In the genomic region with DNA sequence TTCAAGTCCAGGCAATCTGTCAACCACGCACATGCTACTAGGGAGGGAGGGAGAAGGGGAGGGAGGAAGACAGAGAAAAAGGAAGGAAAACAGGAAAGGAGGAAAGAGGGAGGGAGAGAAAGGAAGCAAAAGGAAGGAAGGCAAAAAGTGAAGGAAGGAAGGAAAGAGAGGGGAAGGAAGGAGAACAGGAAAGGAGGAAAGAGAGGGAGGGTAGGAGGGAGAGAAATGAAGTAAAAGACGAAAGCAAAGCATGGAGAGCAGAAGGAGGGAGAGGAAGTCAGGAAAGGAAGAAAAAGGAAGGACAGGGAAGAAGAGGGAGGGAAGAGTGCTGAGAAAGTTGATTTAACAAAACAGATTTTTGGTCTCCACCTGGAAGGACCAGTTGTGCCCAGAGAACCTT, we compare ENCODE assay signal across 25 cellular contexts. TPM values are rescaled to one million over a fixed set of nuclear protein-coding genes. Genes with fewer than 3 reads are reported as not detected.
A peak's percentile ranks its signal among the peaks of the same experiment; 100 is the strongest.
DNase-seq lines count a peak whose midpoint lies in the region; ATAC-seq, FAIRE-seq and TF ChIP-seq lines count a peak whose summit lies in the region.
"Had no signal": no experiment of that assay in that cellular context is flagged by ENCODE, and none has a peak within 500 bp of the region (broad histone marks: within the 10 kb centered on the region; RNA-seq: fewer than 3 reads in every experiment).

No MANE protein-coding gene starts in this region.

- peak overlapping the region; percentile 42 for H3K4me3 Mint-ChIP-seq in T-helper 1 cell treated with Interleukin-12 subunit alpha and Interleukin-12 subunit beta and Interleukin-4 antibody, amounts not matched to agents 30 μg/mL and 1 μg/mL, for 36 hours
- H3K4me3 Mint-ChIP-seq in Calu3 (ENCODE audit: low read depth, unreplicated experiment) (no peak overlapping the region), memory B cell (peak overlapping the region; percentile 56)
- H3K4me3 Mint-ChIP-seq in activated T-helper 1 cell treated with anti-CD3 and anti-CD28 coated beads, Interleukin-12 subunit alpha, Interleukin-12 subunit beta, Interleukin-2, Interleukin-4 antibody, amounts not matched to agents 30 ng/mL and 10 ng/mL and 1 ng/mL, durations not matched to agents 14 hours and 24 hours and 36 hours = peak overlapping the region; percentile 15
- no peak overlapping the region for H3K4me3 Mint-ChIP-seq in naive thymus-derived CD4-positive, alpha-beta T cell
- H3K4me3 Mint-ChIP-seq: activated naive CD8-positive, alpha-beta T cell treated with anti-CD3 and anti-CD28 coated beads, Interleukin-2, amount 10 ng/mL, durations not matched to agents 7 days and 5 days; H9 had no signal

- peaks cover 10% of the 10 kb centered on the region for H3K9me3 Mint-ChIP-seq in T-helper 1 cell treated with Interleukin-12 subunit alpha and Interleukin-12 subunit beta and Interleukin-4 antibody, amounts not matched to agents 30 μg/mL and 1 μg/mL, for 36 hours
- H3K9me3 Mint-ChIP-seq in Calu3 (ENCODE audit: low read depth, unreplicated experiment) (no peaks in the 10 kb centered on the region), memory B cell (peaks cover 14% of the 10 kb centered on the region)
- peaks cover 10% of the 10 kb centered on the region for H3K9me3 Mint-ChIP-seq in activated T-helper 1 cell treated with anti-CD3 and anti-CD28 coated beads, Interleukin-12 subunit alpha, Interleukin-12 subunit beta, Interleukin-2, Interleukin-4 antibody, amounts not matched to agents 30 ng/mL and 10 ng/mL and 1 ng/mL, durations not matched to agents 14 hours and 24 hours and 36 hours
- peaks cover 0 to 7% (median 0%) of the 10 kb centered on the region in 11 donors for H3K9me3 Mint-ChIP-seq in naive thymus-derived CD4-positive, alpha-beta T cell
- H3K9me3 Mint-ChIP-seq: CD8-positive, alpha-beta memory T cell; H9 had no signal

- ATAC-seq in memory B cell (ENCODE audit: low read depth) (no peak), GM21619 (IDR thresholded peaks at IDR 0.05; ENCODE audit: unreplicated experiment) (no peak)
- no peak for ATAC-seq in naive thymus-derived CD4-positive, alpha-beta T cell
- ATAC-seq: psoas muscle had no signal

- POLR2A ChIA-PET in naive thymus-derived CD4-positive, alpha-beta T cell (lab: Charles Lee) = no interaction called here

- no TSS peak for BruUV-seq in Calu3 (replicated peaks; lab: Mats Ljungman, UMichigan)

- H3K27me3 Mint-ChIP-seq in T-helper 1 cell treated with Interleukin-12 subunit alpha and Interleukin-12 subunit beta and Interleukin-4 antibody, amounts not matched to agents 30 μg/mL and 1 μg/mL, for 36 hours (ENCODE audit: low read depth) = no peaks in the 10 kb centered on the region
- H3K27me3 Mint-ChIP-seq in Calu3 (ENCODE audit: unreplicated experiment) = no peaks in the 10 kb centered on the region
- no peaks in the 10 kb centered on the region for H3K27me3 Mint-ChIP-seq in activated T-helper 1 cell treated with anti-CD3 and anti-CD28 coated beads, Interleukin-12 subunit alpha, Interleukin-12 subunit beta, Interleukin-2, Interleukin-4 antibody, amounts not matched to agents 30 ng/mL and 10 ng/mL and 1 ng/mL, durations not matched to agents 14 hours and 24 hours and 36 hours (ENCODE audit: insufficient read depth)
- no peaks in the 10 kb centered on the region for H3K27me3 Mint-ChIP-seq in memory B cell
- no peaks in the 10 kb centered on the region for H3K27me3 Mint-ChIP-seq in naive thymus-derived CD4-positive, alpha-beta T cell
- H3K27me3 Mint-ChIP-seq: activated naive CD8-positive, alpha-beta T cell treated with anti-CD3 and anti-CD28 coated beads, Interleukin-2, amount 10 ng/mL, durations not matched to agents 7 days and 5 days; CD8-positive, alpha-beta memory T cell had no signal

- H3K27ac Mint-ChIP-seq in T-helper 1 cell treated with Interleukin-12 subunit alpha and Interleukin-12 subunit beta and Interleukin-4 antibody, amounts not matched to agents 30 μg/mL and 1 μg/mL, for 36 hours = peak overlapping the region; percentile 100
- H3K27ac Mint-ChIP-seq in Calu3 (ENCODE audit: unreplicated experiment) = peak overlapping the region; percentile 42
- H3K27ac Mint-ChIP-seq in activated T-helper 1 cell treated with anti-CD3 and anti-CD28 coated beads, Interleukin-12 subunit alpha, Interleukin-12 subunit beta, Interleukin-2, Interleukin-4 antibody, amounts not matched to agents 30 ng/mL and 10 ng/mL and 1 ng/mL, durations not matched to agents 14 hours and 24 hours and 36 hours = peak overlapping the region; percentile 100
- H3K27ac Mint-ChIP-seq in memory B cell = peak overlapping the region; percentile 96
- H3K27ac Mint-ChIP-seq in naive thymus-derived CD4-positive, alpha-beta T cell = peak overlapping the region in 2 of 9 donors; percentile 69 to 99
- H3K27ac Mint-ChIP-seq: activated naive CD8-positive, alpha-beta T cell treated with anti-CD3 and anti-CD28 coated beads, Interleukin-2, amount 10 ng/mL, durations not matched to agents 7 days and 5 days had no signal

- no peak overlapping the region for H3K4me3 ChIP-seq in naive thymus-derived CD4-positive, alpha-beta T cell (ENCODE audit: low read length)
- H3K4me3 ChIP-seq: psoas muscle, SJSA1 had no signal

- TF ChIP-seq CTCF in Calu3 (IDR thresholded peaks at IDR 0.05; ENCODE audit: unreplicated experiment) = no peak

- no peak for FAIRE-seq in frontal cortex (lab: Jason Lieb, UNC)
- FAIRE-seq: GM18507, HTR-8/SVneo had no signal

- H3K9me3 ChIP-seq in naive thymus-derived CD4-positive, alpha-beta T cell (ENCODE audit: control insufficient read depth in 2 of 3, low read length in 3 of 3) = no peaks in the 10 kb centered on the region
- H3K9me3 ChIP-seq: neutrophil, psoas muscle, SJSA1 had no signal

- peaks cover 88% of the 10 kb centered on the region for H3K4me1 Mint-ChIP-seq in T-helper 1 cell treated with Interleukin-12 subunit alpha and Interleukin-12 subunit beta and Interleukin-4 antibody, amounts not matched to agents 30 μg/mL and 1 μg/mL, for 36 hours (ENCODE audit: low read depth)
- H3K4me1 Mint-ChIP-seq in Calu3 (ENCODE audit: low read depth, unreplicated experiment) (peaks cover 79% of the 10 kb centered on the region), memory B cell (peaks cover 35% of the 10 kb centered on the region)
- peaks cover 97% of the 10 kb centered on the region for H3K4me1 Mint-ChIP-seq in activated T-helper 1 cell treated with anti-CD3 and anti-CD28 coated beads, Interleukin-12 subunit alpha, Interleukin-12 subunit beta, Interleukin-2, Interleukin-4 antibody, amounts not matched to agents 30 ng/mL and 10 ng/mL and 1 ng/mL, durations not matched to agents 14 hours and 24 hours and 36 hours (ENCODE audit: low read depth)
- peaks cover 7 to 93% (median 31%) of the 10 kb centered on the region in 7 donors for H3K4me1 Mint-ChIP-seq in naive thymus-derived CD4-positive, alpha-beta T cell

- intact Hi-C loops in Calu3 (cut with micrococcal nuclease; ENCODE audit: unreplicated experiment) = loop anchor here (5.0 to 10.0 kb wide), 3 partner anchors 75 to 292 kb away; no protein-coding TSS in a partner anchor
- intact Hi-C loops in activated T-helper 1 cell treated with anti-CD3 and anti-CD28 coated beads, Interleukin-12 subunit alpha, Interleukin-12 subunit beta, Interleukin-2, Interleukin-4 antibody, amounts not matched to agents 30 ng/mL and 10 ng/mL and 1 ng/mL, durations not matched to agents 14 hours and 24 hours and 36 hours (cut with micrococcal nuclease) = loop anchor here (2.0 to 10.0 kb wide), 6 partner anchors 72 to 895 kb away; no protein-coding TSS in a partner anchor
- intact Hi-C loops in naive thymus-derived CD4-positive, alpha-beta T cell (cut with micrococcal nuclease) = loop anchor here in 1 of 2 donors (2.0 to 5.0 kb wide), 4 partner anchors 137 to 522 kb away; no protein-coding TSS in a partner anchor

- CTCF ChIA-PET in Calu3 (lab: Charles Lee) = interaction anchor here (0.7 kb wide), 1 partner anchor 92 kb away, joined by 3 read pairs; no protein-coding TSS in a partner anchor
- CTCF ChIA-PET in naive thymus-derived CD4-positive, alpha-beta T cell (lab: Charles Lee) = no interaction called here

- H3K36me3 ChIP-seq in naive thymus-derived CD4-positive, alpha-beta T cell (ENCODE audit: control insufficient read depth in 2 of 3, insufficient read depth in 3 of 3, low read length in 3 of 3) = no peaks in the 10 kb centered on the region
- H3K36me3 ChIP-seq: neutrophil, SJSA1 had no signal

- H3K4me1 ChIP-seq in naive thymus-derived CD4-positive, alpha-beta T cell (ENCODE audit: control insufficient read depth in 2 of 2, insufficient read depth in 2 of 2, low read length in 2 of 2) = peaks cover 6 to 64% of the 10 kb centered on the region in 2 donors

- H3K36me3 Mint-ChIP-seq in T-helper 1 cell treated with Interleukin-12 subunit alpha and Interleukin-12 subunit beta and Interleukin-4 antibody, amounts not matched to agents 30 μg/mL and 1 μg/mL, for 36 hours (ENCODE audit: low read depth) = peaks cover 21% of the 10 kb centered on the region
- H3K36me3 Mint-ChIP-seq in Calu3 (ENCODE audit: insufficient read depth, unreplicated experiment) (peaks cover 31% of the 10 kb centered on the region), memory B cell (peaks cover 10% of the 10 kb centered on the region)
- peaks cover 21% of the 10 kb centered on the region for H3K36me3 Mint-ChIP-seq in activated T-helper 1 cell treated with anti-CD3 and anti-CD28 coated beads, Interleukin-12 subunit alpha, Interleukin-12 subunit beta, Interleukin-2, Interleukin-4 antibody, amounts not matched to agents 30 ng/mL and 10 ng/mL and 1 ng/mL, durations not matched to agents 14 hours and 24 hours and 36 hours (ENCODE audit: low read depth)
- H3K36me3 Mint-ChIP-seq in naive thymus-derived CD4-positive, alpha-beta T cell = peaks cover 0 to 23% (median 0%) of the 10 kb centered on the region in 5 donors

- H3K27me3 ChIP-seq in naive thymus-derived CD4-positive, alpha-beta T cell (ENCODE audit: control insufficient read depth in 2 of 2, insufficient read depth in 2 of 2, low read length in 2 of 2) = no peaks in the 10 kb centered on the region
- H3K27me3 ChIP-seq: neutrophil, SJSA1 had no signal

- no peak overlapping the region for H3K27ac ChIP-seq in naive thymus-derived CD4-positive, alpha-beta T cell (ENCODE audit: low read depth, low read length)
- H3K27ac ChIP-seq: 22Rv1, psoas muscle, SJSA1 had no signal

- DNase-seq in T-helper 1 cell (no peak), Calu3 (no peak), memory B cell (ENCODE audit: low spot score in 2 of 2) (no peak), frontal cortex (ENCODE audit: low spot score in 2 of 2) (no peak)
- DNase-seq in activated T-helper 1 cell treated with anti-CD3 and anti-CD28 coated beads, Interleukin-12 subunit alpha, Interleukin-12 subunit beta, Interleukin-2, Interleukin-4 antibody, amounts not matched to agents 30 ng/mL and 10 ng/mL and 1 ng/mL, durations not matched to agents 14 hours and 24 hours and 36 hours (ENCODE audit: low spot score) = no peak
- no peak for DNase-seq in naive thymus-derived CD4-positive, alpha-beta T cell
- DNase-seq: activated CD4-positive, alpha-beta T cell treated with anti-CD3 and anti-CD28 coated beads, Interleukin-2, amount 50 U/mL, for 4 hours; activated naive CD8-positive, alpha-beta T cell treated with anti-CD3 and anti-CD28 coated beads, Interleukin-2, amount 10 ng/mL, durations not matched to agents 7 days and 5 days; CD8-positive, alpha-beta memory T cell; central memory CD4-positive, alpha-beta T cell; GDM1; H9; Kasumi-1; MV-4-11; NCI-H2171; NCI-H524; psoas muscle; substantia nigra had no signal

RNA-seq across cellular contexts. Expression of a gene that starts 25.6 kb away (rescaled TPM):
- 140 and 161 TPM in 2 replicates for total RNA-seq in Calu3 (2022)
- total RNA-seq in activated T-helper 1 cell treated with anti-CD3 and anti-CD28 coated beads, Interleukin-12 subunit alpha, Interleukin-12 subunit beta, Interleukin-2, Interleukin-4 antibody, amounts not matched to agents 30 ng/mL and 10 ng/mL and 1 ng/mL, durations not matched to agents 14 hours and 24 hours and 36 hours = 110 and 113 TPM in 2 replicates
- 67.3 TPM for total RNA-seq in frontal cortex
- total RNA-seq in naive thymus-derived CD4-positive, alpha-beta T cell = 1,000 to 10,000 TPM in 1 of 5 experiments, 100 to 1,000 TPM in 4; 142 to 1,870 (median 168) TPM
- polyA plus RNA-seq in naive thymus-derived CD4-positive, alpha-beta T cell = 100 to 1,000 TPM; 153 to 190 TPM

Comparison
In these comparisons a context has a peak if more than half of its experiments do, and no peak if none do; other contexts are left out.
1. H3K4me3 Mint-ChIP-seq: peak in T-helper 1 cell treated with Interleukin-12 subunit alpha and Interleukin-12 subunit beta and Interleukin-4 antibody, amounts not matched to agents 30 μg/mL and 1 μg/mL, for 36 hours (single experiment), activated T-helper 1 cell treated with anti-CD3 and anti-CD28 coated beads, Interleukin-12 subunit alpha, Interleukin-12 subunit beta, Interleukin-2, Interleukin-4 antibody, amounts not matched to agents 30 ng/mL and 10 ng/mL and 1 ng/mL, durations not matched to agents 14 hours and 24 hours and 36 hours (single experiment) and memory B cell (single experiment); none in Calu3 (single experiment) and naive thymus-derived CD4-positive, alpha-beta T cell (0 of 10).